Comparison of ENCODE assay signal across 13 cellular contexts in the genomic region with DNA sequence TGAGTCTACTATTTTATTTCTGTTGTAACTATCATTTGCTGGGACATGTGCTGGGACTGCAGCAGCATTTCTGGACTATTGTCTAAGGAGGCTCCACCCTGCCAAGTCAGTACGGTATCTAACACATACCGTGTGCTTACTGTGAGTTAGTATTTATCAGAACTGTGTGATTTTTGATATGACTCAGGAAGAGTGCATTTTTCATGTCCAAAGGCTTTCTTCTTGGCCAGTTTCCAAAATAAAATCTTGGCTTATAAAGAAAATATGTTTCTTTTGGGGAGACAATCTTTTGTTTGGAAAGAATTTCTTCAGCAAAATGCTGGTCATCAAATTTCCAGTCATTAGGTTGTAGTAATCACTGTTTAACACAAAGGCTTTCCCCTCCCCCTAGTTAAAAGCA. TPM values are rescaled to one million over a fixed set of nuclear protein-coding genes. Genes with fewer than 3 reads are reported as not detected.
DNase-seq lines count a peak whose midpoint lies in the region; ATAC-seq, FAIRE-seq and TF ChIP-seq lines count a peak whose summit lies in the region.
"Had no signal": no experiment of that assay in that cellular context is flagged by ENCODE, and none has a peak within 500 bp of the region (broad histone marks: within the 10 kb centered on the region; RNA-seq: fewer than 3 reads in every experiment).

No MANE protein-coding gene starts in this region.

- TF ChIP-seq CTCF in SK-N-SH (IDR thresholded peaks at IDR 0.05), result no peak
- TF ChIP-seq CTCF in esophagus squamous epithelium (IDR thresholded peaks at IDR 0.05), result no peak
- no peak for TF ChIP-seq CTCF in omental fat pad (IDR thresholded peaks at IDR 0.05)
- no peak for TF ChIP-seq CTCF in BE2C (IDR thresholded peaks at IDR 0.05; ENCODE audit: low read depth, low read length)
- TF ChIP-seq CTCF in endothelial cell (IDR thresholded peaks at IDR 0.05; ENCODE audit: unreplicated experiment), result no peak

- peak overlapping the region; percentile 34; the same call in 1 of the 2 replicates for H3K4me2 ChIP-seq in SK-N-SH

- CTCF ChIA-PET in SK-N-SH (lab: Yijun Ruan, JAX), result no interaction called here

- H3K9me3 ChIP-seq in SK-N-SH (no peaks in the 10 kb centered on the region), esophagus squamous epithelium (no peaks in the 10 kb centered on the region), BE2C (no peaks in the 10 kb centered on the region)

- DNase-seq in HS-27A (ENCODE audit: low read depth), result peak; percentile 33
- no peak for DNase-seq in SK-N-SH
- no peak for DNase-seq in esophagus squamous epithelium (lab: John Stamatoyannopoulos, UW)
- DNase-seq in omental fat pad (ENCODE audit: low spot score), result no peak
- no peak for DNase-seq in AML-193 (lab: John Stamatoyannopoulos, UW)
- no peak for DNase-seq in BE2C
- no peak for DNase-seq in endothelial cell (ENCODE audit: low spot score)
- no peak for DNase-seq in RCC 7860 (ENCODE audit: low spot score)
- DNase-seq: left cardiac atrium, NCI-H2081, occipital lobe, T1000 had no signal

- FAIRE-seq in RCC 7860 (lab: Jason Lieb, UNC), result no peak
- FAIRE-seq: GM12878 had no signal

- ATAC-seq in omental fat pad (ENCODE audit: low FRiP score), result peak; percentile 89
- ATAC-seq: GM12878 had no signal

- H4K20me1 ChIP-seq in SK-N-SH (ENCODE audit: insufficient read depth), result peaks cover 5% of the 10 kb centered on the region; the same call in 1 of the 2 replicates

- H3K9me3 Mint-ChIP-seq in endothelial cell (ENCODE audit: unreplicated experiment), result no peaks in the 10 kb centered on the region

- H3F3A ChIP-seq in SK-N-SH (replicated peaks; ENCODE audit: insufficient read depth), result peaks cover 30% of the 10 kb centered on the region

- no peak overlapping the region for H2AFZ ChIP-seq in SK-N-SH (ENCODE audit: low read depth)

- no peak for TF ChIP-seq POLR2A in esophagus squamous epithelium (IDR thresholded peaks at IDR 0.05)

- H3K4me3 ChIP-seq in SK-N-SH (ENCODE audit: low read depth in 2 of 2, low read length in 1 of 2) (no peak overlapping the region), esophagus squamous epithelium (no peak overlapping the region), BE2C (ENCODE audit: low read depth, low read length) (no peak overlapping the region)
- H3K4me3 ChIP-seq: GM12878 had no signal

- H3K9ac ChIP-seq in SK-N-SH, result no peak overlapping the region

- WGBS in SK-N-SH (ENCODE audit: low lambda C conversion rate), result 11% methylated on average over 2 of the region's 2 CpGs
- 19 to 28% methylated on average over 2 of the region's 2 CpGs for WGBS in esophagus squamous epithelium, 2 donors

- H3K36me3 Mint-ChIP-seq in endothelial cell (ENCODE audit: low read depth, unreplicated experiment), result peaks cover 11% of the 10 kb centered on the region

- H3K4me3 Mint-ChIP-seq in endothelial cell (ENCODE audit: unreplicated experiment), result no peak overlapping the region

- H3K79me2 ChIP-seq in SK-N-SH (ENCODE audit: insufficient read depth), result peaks cover 50% of the 10 kb centered on the region

- H3K27me3 ChIP-seq in SK-N-SH (ENCODE audit: insufficient read depth) (no peaks in the 10 kb centered on the region), esophagus squamous epithelium (no peaks in the 10 kb centered on the region), BE2C (no peaks in the 10 kb centered on the region)

- H3K27ac ChIP-seq in SK-N-SH (ENCODE audit: low read depth in 2 of 2, low read length in 1 of 2), result peak overlapping the region; percentile 16 to 43
- H3K27ac ChIP-seq in esophagus squamous epithelium, result peak overlapping the region in 3 of 4 donors; percentile 43 to 85 (median 71)

- H3K4me1 Mint-ChIP-seq in endothelial cell (ENCODE audit: unreplicated experiment), result peaks cover 7% of the 10 kb centered on the region

- intact Hi-C loops in esophagus squamous epithelium (cut with DNase I), result no loop called here

- peaks cover 3% of the 10 kb centered on the region for H3K27me3 Mint-ChIP-seq in endothelial cell (ENCODE audit: unreplicated experiment)

- H3K9me2 ChIP-seq in SK-N-SH, result no peaks in the 10 kb centered on the region

- no peak for TF ChIP-seq EP300 in SK-N-SH (IDR thresholded peaks at IDR 0.05; ENCODE audit: borderline replicate concordance in 1 of 2, low read depth in 1 of 2, low read length in 1 of 2)

- no peak overlapping the region for H3K27ac Mint-ChIP-seq in endothelial cell (ENCODE audit: unreplicated experiment)

- TF ChIP-seq RAD21 in SK-N-SH (IDR thresholded peaks at IDR 0.05; ENCODE audit: low read length), result no peak

- POLR2A ChIA-PET in SK-N-SH (lab: Yijun Ruan, JAX), result no interaction called here

- peaks cover 26 to 43% of the 10 kb centered on the region in 2 experiments for H3K36me3 ChIP-seq in SK-N-SH (replicated peaks in 1 of 2; ENCODE audit: control insufficient read depth in 1 of 2, insufficient read depth in 2 of 2, low read length in 1 of 2)
- peaks cover 0 to 54% (median 10%) of the 10 kb centered on the region in 3 donors for H3K36me3 ChIP-seq in esophagus squamous epithelium
- no peaks in the 10 kb centered on the region for H3K36me3 ChIP-seq in BE2C

- H3K4me1 ChIP-seq in SK-N-SH (ENCODE audit: control insufficient read depth in 1 of 2, insufficient read depth in 2 of 2, low read depth in 1 of 2, low read length in 1 of 2), result peaks cover 2 to 28% of the 10 kb centered on the region in 2 experiments; a peak in 3 of 4 replicates
- peaks cover 14 to 50% (median 16%) of the 10 kb centered on the region in 3 donors for H3K4me1 ChIP-seq in esophagus squamous epithelium
- H3K4me1 ChIP-seq in BE2C, result no peaks in the 10 kb centered on the region

TF ChIP-seq in SK-N-SH, 30 proteins besides CTCF, POLR2A, EP300 and RAD21:
- TF ChIP-seq EZH2phosphoT487 (IDR thresholded peaks at IDR 0.05; ENCODE audit: borderline replicate concordance, low read depth), result no peak
- TF ChIP-seq FOSL2 (IDR thresholded peaks at IDR 0.05; ENCODE audit: borderline replicate concordance, low read depth), result peak; percentile 52; the same call in 1 of the 2 replicates
- TF ChIP-seq PBX3 (IDR thresholded peaks at IDR 0.05), result peak; percentile 60
- TF ChIP-seq TEAD4 (IDR thresholded peaks at IDR 0.05; ENCODE audit: borderline replicate concordance, insufficient read depth), result no peak
- peak; percentile 53 for TF ChIP-seq JUND (IDR thresholded peaks at IDR 0.05)
- TF ChIP-seq NFIC (IDR thresholded peaks at IDR 0.05; ENCODE audit: borderline replicate concordance), result peak; percentile 84

RNA-seq across cellular contexts. Expression of gene PARP4, which starts 11.6 kb away (rescaled TPM):
- 33.9 and 48.0 TPM in 2 replicates for polyA plus RNA-seq in SK-N-SH (2012; rRNA removed)
- 32.8 and 36.4 TPM in 2 replicates for polyA plus RNA-seq in SK-N-SH (2012; cell fraction: cytosol; rRNA removed)
- 40.7 and 76.7 TPM in 2 replicates for polyA plus RNA-seq in SK-N-SH (2012; cell fraction: nucleus; rRNA removed)
- total RNA-seq in esophagus squamous epithelium (10 to 100 TPM; 37.3 to 67.6 (median 46.9) TPM), omental fat pad (10 to 100 TPM; 44.1 to 59.0 (median 51.3) TPM), endothelial cell (ENCODE audit: unreplicated experiment) (31.8 TPM)
- polyA plus RNA-seq in BE2C (2012; ENCODE audit: insufficient read depth, insufficient read length, low read depth), result 7.4 TPM
